In the genomic region with DNA sequence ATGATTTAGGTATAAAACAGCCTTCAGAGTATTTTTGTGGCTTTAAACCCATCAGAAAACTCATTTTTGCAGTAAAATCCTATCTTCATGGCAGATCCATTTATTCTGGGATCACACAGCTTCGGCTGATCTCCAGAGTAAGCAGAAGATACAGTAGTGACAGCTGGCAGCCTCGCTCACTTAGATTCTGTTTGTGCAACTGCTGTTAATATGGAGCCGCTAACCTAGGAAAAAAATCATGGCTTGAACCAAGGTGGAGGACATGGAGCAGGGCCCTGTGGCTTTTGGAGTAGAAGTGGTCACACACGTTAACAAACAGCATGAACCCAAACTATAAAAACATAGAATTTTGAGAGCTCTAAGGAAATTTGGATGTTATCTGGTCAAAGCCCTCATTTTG, we compare ENCODE assay signal across 14 cellular contexts.
"Had no signal": no experiment of that assay in that cellular context is flagged by ENCODE, and none has a peak within 500 bp of the region (broad histone marks: within the 10 kb centered on the region; RNA-seq: fewer than 3 reads in every experiment).

No MANE protein-coding gene starts in this region.

- DNase-seq: activated CD4-positive, alpha-beta T cell treated with anti-CD3 and anti-CD28 coated beads, Interleukin-2, amount 50 U/mL, for 4 hours; activated CD4-positive, CD25-positive, alpha-beta regulatory T cell treated with anti-CD3 and anti-CD28 coated beads, Interleukin-2, amount 50 U/mL, for 72 hours; activated naive CD4-positive, alpha-beta T cell treated with Interleukin-2 at 50 U/mL for 16 hours; activated T-cell treated with anti-CD3 and anti-CD28 coated beads for 4 hours; anterior cingulate cortex; brain microvascular endothelial cell; effector CD8-positive, alpha-beta T cell; foreskin fibroblast; left ventricle myocardium inferior; naive thymus-derived CD4-positive, alpha-beta T cell; pancreas; stimulated activated CD4-positive, alpha-beta T cell treated with anti-CD3 and anti-CD28 coated beads, Interleukin-12 subunit alpha, Interleukin-12 subunit beta, amount 100 ng/mL, for 4 hours; stimulated activated CD4-positive, alpha-beta T cell treated with anti-CD3 and anti-CD28 coated beads, Interleukin-2, amount 100 ng/mL, for 24 hours had no signal

- H3K27me3 ChIP-seq: brain microvascular endothelial cell, pancreas had no signal

- H3K4me3 ChIP-seq: left ventricle myocardium inferior, mucosa of descending colon, pancreas had no signal

- H3K9me3 ChIP-seq: left ventricle myocardium inferior, mucosa of descending colon, pancreas had no signal

- H3K36me3 ChIP-seq: brain microvascular endothelial cell, left ventricle myocardium inferior, pancreas had no signal

- ATAC-seq: mucosa of descending colon; naive thymus-derived CD4-positive, alpha-beta T cell had no signal

- H3K27ac ChIP-seq: brain microvascular endothelial cell, left ventricle myocardium inferior, pancreas had no signal
